Comparison of ENCODE assay signal across 19 cellular contexts in genomic region chr10:101558671-101559595, GRCh38. TPM values are rescaled to one million over a fixed set of nuclear protein-coding genes. Genes with fewer than 3 reads are reported as not detected.
DNase-seq lines count a peak whose midpoint lies in the region; ATAC-seq, FAIRE-seq and TF ChIP-seq lines count a peak whose summit lies in the region.
"Had no signal": no experiment of that assay in that cellular context is flagged by ENCODE, and none has a peak within 500 bp of the region (broad histone marks: within the 10 kb centered on the region; RNA-seq: fewer than 3 reads in every experiment).

No MANE protein-coding gene starts in this region.

- H3K79me2 ChIP-seq in H1 (ENCODE audit: control insufficient read depth in 1 of 2, insufficient read depth in 2 of 2, low read length in 2 of 2), result no peaks in the 10 kb centered on the region

- ATAC-seq in left ventricle myocardium superior, result peak; percentile 9
- no peak for ATAC-seq in right cardiac atrium
- ATAC-seq in stimulated activated effector memory CD8-positive, alpha-beta T cell treated with anti-CD3 and anti-CD28 coated beads, Interleukin-12 subunit alpha, Interleukin-12 subunit beta, amount 100 ng/mL, for 72 hours, result no peak
- no peak for ATAC-seq in GM21515 (IDR thresholded peaks at IDR 0.05; ENCODE audit: unreplicated experiment)
- ATAC-seq in HG03354 (IDR thresholded peaks at IDR 0.05; ENCODE audit: poor library complexity, severe bottlenecking, unreplicated experiment), result no peak
- ATAC-seq: sciatic nerve; stimulated activated naive B cell treated with anti-CD40 and anti-IgM and Interleukin-4, amounts not matched to agents 10 μg/mL and 1 μg/mL and 100 μg/mL, for 72 hours had no signal

- no peak overlapping the region for H3K4me2 ChIP-seq in H1 (ENCODE audit: insufficient read depth in 1 of 2, low read depth in 2 of 2, low read length in 2 of 2)

- no peak overlapping the region for H3K14ac ChIP-seq in H1 (ENCODE audit: insufficient read length)

- no peaks in the 10 kb centered on the region for H3K36me3 Mint-ChIP-seq in stimulated activated effector memory CD8-positive, alpha-beta T cell treated with anti-CD3 and anti-CD28 coated beads, Interleukin-12 subunit alpha, Interleukin-12 subunit beta, amount 100 ng/mL, for 72 hours

- intact Hi-C loops in left ventricle myocardium superior (cut with micrococcal nuclease), result no loop called here
- intact Hi-C loops in right cardiac atrium (cut with DNase I), result no loop called here

- H3K79me1 ChIP-seq in H1 (ENCODE audit: low read depth, low read length), result no peaks in the 10 kb centered on the region

- no peak for FAIRE-seq in H1 (lab: Jason Lieb, UNC)

- H3K23me2 ChIP-seq in H1 (ENCODE audit: low read depth, low read length), result no peaks in the 10 kb centered on the region

- no peaks in the 10 kb centered on the region for H4K20me1 ChIP-seq in H1 (replicated peaks in 1 of 2; ENCODE audit: control insufficient read depth in 1 of 2, insufficient read depth in 2 of 2, low read length in 2 of 2)

- no peak for DNase-seq in left ventricle myocardium superior
- DNase-seq in right cardiac atrium, result no peak
- DNase-seq in NCI-H69 (lab: John Stamatoyannopoulos, UW), result peak; percentile 27
- DNase-seq in H1 (ENCODE audit: low read depth in 1 of 2, low spot score in 2 of 2), result peak in 1 of 2 experiments; percentile 44
- DNase-seq in stimulated activated effector memory CD8-positive, alpha-beta T cell treated with anti-CD3 and anti-CD28 coated beads, Interleukin-12 subunit alpha, Interleukin-12 subunit beta, amount 100 ng/mL, for 72 hours (ENCODE audit: low spot score in 2 of 2), result peak in 1 of 2 donors; percentile 45
- DNase-seq in dedifferentiated amniotic fluid mesenchymal stem cell (ENCODE audit: extremely low spot score), result no peak
- DNase-seq: anterior cingulate cortex; DMS79; effector CD8-positive, alpha-beta T cell; glutamatergic neuron; NCI-H1417; NCI-H2107; NCI-H524; SHP77 treated with DMSO at 0.1 percent for 48 hours; stimulated activated naive B cell treated with anti-CD40 and anti-IgM and Interleukin-4, amounts not matched to agents 10 μg/mL and 1 μg/mL and 100 μg/mL, for 72 hours had no signal

- no peak overlapping the region for H2BK20ac ChIP-seq in H1 (ENCODE audit: low read length)

- H3K4ac ChIP-seq in H1 (replicated peaks; ENCODE audit: insufficient read length, low read depth, low read length), result no peak overlapping the region

- no peak overlapping the region for H2AFZ ChIP-seq in H1 (ENCODE audit: low read length)

- no peak overlapping the region for H3K9ac ChIP-seq in H1 (replicated peaks in 1 of 4; ENCODE audit: extremely low read depth in 1 of 4, low read depth in 3 of 4, low read length in 3 of 4)

- TF ChIP-seq RAD21 in H1 (IDR thresholded peaks at IDR 0.05 in 1 of 2, conservative IDR thresholded peaks at IDR 0.05 in 1 of 2; ENCODE audit: low read depth in 2 of 2, low read length in 2 of 2), result no peak

- H3K4me3 ChIP-seq in right cardiac atrium (ENCODE audit: low read length) (no peak overlapping the region), H1 (ENCODE audit: extremely low read depth in 1 of 4, insufficient read depth in 2 of 4, low read depth in 3 of 4, low read length in 4 of 4) (no peak overlapping the region)
- H3K4me3 ChIP-seq: tibial nerve had no signal

- H2BK12ac ChIP-seq in H1 (ENCODE audit: low read depth, low read length), result peak overlapping the region; percentile 39; the same call in 1 of the 2 replicates

- H3K9me3 Mint-ChIP-seq in stimulated activated effector memory CD8-positive, alpha-beta T cell treated with anti-CD3 and anti-CD28 coated beads, Interleukin-12 subunit alpha, Interleukin-12 subunit beta, amount 100 ng/mL, for 72 hours, result no peaks in the 10 kb centered on the region
- H3K9me3 Mint-ChIP-seq: stimulated activated naive B cell treated with anti-CD40 and anti-IgM and Interleukin-4, amounts not matched to agents 10 μg/mL and 1 μg/mL and 100 μg/mL, for 72 hours had no signal

- TF ChIP-seq CTCF in H1 (IDR thresholded peaks at IDR 0.05; ENCODE audit: control extremely low read depth in 1 of 3, insufficient read depth in 1 of 3, low read depth in 1 of 3, low read length in 3 of 3), result no peak

- peak overlapping the region; percentile 81 for H3K27ac Mint-ChIP-seq in stimulated activated effector memory CD8-positive, alpha-beta T cell treated with anti-CD3 and anti-CD28 coated beads, Interleukin-12 subunit alpha, Interleukin-12 subunit beta, amount 100 ng/mL, for 72 hours
- H3K27ac Mint-ChIP-seq: stimulated activated naive B cell treated with anti-CD40 and anti-IgM and Interleukin-4, amounts not matched to agents 10 μg/mL and 1 μg/mL and 100 μg/mL, for 72 hours had no signal

- H3K9me3 ChIP-seq in right cardiac atrium (ENCODE audit: control insufficient read depth, low read length) (no peaks in the 10 kb centered on the region), H1 (ENCODE audit: insufficient read depth in 2 of 2, low read depth in 1 of 2, low read length in 1 of 2) (no peaks in the 10 kb centered on the region)
- H3K9me3 ChIP-seq: tibial nerve had no signal

- H3K27ac ChIP-seq in right cardiac atrium (ENCODE audit: low read length), result no peak overlapping the region
- no peak overlapping the region for H3K27ac ChIP-seq in H1 (ENCODE audit: low read depth, low read length)
- H3K27ac ChIP-seq: tibial nerve had no signal

- CTCF ChIA-PET in H1 (lab: Charles Lee; ENCODE audit: partially characterized antibody), result interaction anchor here (0.6 to 8.5 kb wide), 12 partner anchors 11 to 357 kb away, joined by 3 to 65 read pairs (median 5); no protein-coding TSS in a partner anchor

- 70% methylated on average over 18 of the region's 18 CpGs for WGBS in right cardiac atrium
- WGBS in H1 (ENCODE audit: extremely low coverage in 1 of 2, insufficient coverage in 1 of 2, insufficient read length in 1 of 2, insufficient replicate concordance in 2 of 2, low coverage in 1 of 2, low lambda C conversion rate in 2 of 2, missing lambda C conversion rate in 1 of 2), 2 experiments, result 91% methylated on average over 18 of the region's 18 CpGs; no CpG with 5 or more reads in 1 of the 2 experiments

- no peak overlapping the region for H2BK15ac ChIP-seq in H1 (ENCODE audit: low read length)

- H3K4me1 ChIP-seq in right cardiac atrium (ENCODE audit: control insufficient read depth, insufficient read depth, low read length), result no peaks in the 10 kb centered on the region
- peaks cover 0 to 2% (median 0%) of the 10 kb centered on the region in 4 experiments; a peak in 2 of 7 replicates for H3K4me1 ChIP-seq in H1 (replicated peaks in 1 of 4; ENCODE audit: control insufficient read depth in 3 of 4, insufficient read depth in 4 of 4, low read length in 3 of 4)
- H3K4me1 ChIP-seq: tibial nerve had no signal

- no peaks in the 10 kb centered on the region for H3K27me3 ChIP-seq in right cardiac atrium (ENCODE audit: control insufficient read depth, insufficient read depth)
- no peaks in the 10 kb centered on the region for H3K27me3 ChIP-seq in H1 (replicated peaks in 1 of 4; ENCODE audit: control insufficient read depth in 3 of 4, extremely low read depth in 1 of 4, insufficient read depth in 3 of 4, low read length in 3 of 4)

- no peak overlapping the region for H3K23ac ChIP-seq in H1 (ENCODE audit: insufficient read length)

- POLR2A ChIA-PET in H1 (lab: Charles Lee; ENCODE audit: partially characterized antibody), result interaction anchor here (1.1 to 2.0 kb wide), 2 partner anchors 14 to 92 kb away, joined by 3 to 6 read pairs; no protein-coding TSS in a partner anchor

- H2AK5ac ChIP-seq in H1 (ENCODE audit: low read depth, low read length), result no peak overlapping the region

- no peak for TF ChIP-seq EP300 in H1 (IDR thresholded peaks at IDR 0.05; ENCODE audit: borderline replicate concordance in 1 of 2, low read depth in 2 of 2, low read length in 2 of 2)

- peak overlapping the region; percentile 52; the same call in 1 of the 2 replicates for H4K8ac ChIP-seq in H1 (ENCODE audit: extremely low read depth, insufficient read depth, low read length)

- peak overlapping the region; percentile 26 for H4K91ac ChIP-seq in H1 (replicated peaks; ENCODE audit: insufficient read length, low read length)

- H3K4me3 Mint-ChIP-seq in stimulated activated effector memory CD8-positive, alpha-beta T cell treated with anti-CD3 and anti-CD28 coated beads, Interleukin-12 subunit alpha, Interleukin-12 subunit beta, amount 100 ng/mL, for 72 hours, result no peak overlapping the region
- H3K4me3 Mint-ChIP-seq: stimulated activated naive B cell treated with anti-CD40 and anti-IgM and Interleukin-4, amounts not matched to agents 10 μg/mL and 1 μg/mL and 100 μg/mL, for 72 hours had no signal

- TF ChIP-seq POLR2A in H1 (IDR thresholded peaks at IDR 0.05; ENCODE audit: control extremely low read depth in 1 of 2, low read depth in 2 of 2, low read length in 2 of 2), result no peak

- no peak overlapping the region for H2BK5ac ChIP-seq in H1 (ENCODE audit: low read depth, low read length)

- no peaks in the 10 kb centered on the region for H3K36me3 ChIP-seq in H1 (ENCODE audit: control insufficient read depth in 2 of 4, insufficient read depth in 4 of 4, low read length in 3 of 4)

- peak overlapping the region; percentile 60; the same call in 1 of the 2 replicates for H3K18ac ChIP-seq in H1 (ENCODE audit: extremely low read depth, low read length)

- H3K4me1 Mint-ChIP-seq in stimulated activated effector memory CD8-positive, alpha-beta T cell treated with anti-CD3 and anti-CD28 coated beads, Interleukin-12 subunit alpha, Interleukin-12 subunit beta, amount 100 ng/mL, for 72 hours, result peaks cover 35% of the 10 kb centered on the region

- H2BK120ac ChIP-seq in H1 (replicated peaks; ENCODE audit: low read depth, low read length), result no peak overlapping the region

- H4K5ac ChIP-seq in H1 (ENCODE audit: insufficient read length, low read depth, low read length), result no peak overlapping the region

- no peak overlapping the region for H3K56ac ChIP-seq in H1 (replicated peaks; ENCODE audit: insufficient read length, low read depth, low read length)

RNA-seq across cellular contexts. Expression of gene POLL, which starts 29.1 kb away (rescaled TPM):
- 20.1 TPM for total RNA-seq in left ventricle myocardium superior
- 10 to 100 TPM; 13.9 to 27.4 (median 19.9) TPM for total RNA-seq in right cardiac atrium
- polyA plus RNA-seq in right cardiac atrium, result 15.3 TPM
- 26.1 and 26.8 TPM in 2 replicates for total RNA-seq in H1 (2021; fragmentation: NEBNext Ultra II Directional; extraction: Animal tissue kit (Norgen Biotek cat#: 25700))
- polyA plus RNA-seq in H1 (2011; rRNA removed), result 45.9 and 69.5 TPM in 2 replicates
- 40.2 TPM for polyA plus RNA-seq in H1 (2011; cell fraction: cytosol; rRNA removed)
- 78.2 TPM for polyA plus RNA-seq in H1 (2011; cell fraction: nucleus; rRNA removed)
- 22.9 to 29.5 TPM (median 25.5 TPM) in 4 replicates for polyA plus RNA-seq in H1 (2012, experiment 1 of 2)
- polyA plus RNA-seq in H1 (2012, experiment 2 of 2), result 21.8 TPM
- polyA plus RNA-seq in H1 (2013, experiment 1 of 2), result 16.7 TPM
- polyA plus RNA-seq in H1 (2013, experiment 2 of 2), result 14.7 TPM
- polyA minus RNA-seq in H1 (2011; rRNA and poly(A)+ RNA removed), result 41.7 and 64.6 TPM in 2 replicates
- polyA minus RNA-seq in H1 (2011; cell fraction: cytosol; rRNA and poly(A)+ RNA removed), result 26.7 TPM
- polyA minus RNA-seq in H1 (2011; cell fraction: nucleus; rRNA and poly(A)+ RNA removed), result 46.5 TPM

RNA-seq across cellular contexts. Expression of gene DPCD, which starts 29.2 kb away (rescaled TPM):
- total RNA-seq in left ventricle myocardium superior (21.9 TPM), right cardiac atrium (10 to 100 TPM; 15.6 to 20.9 (median 18.9) TPM)
- polyA plus RNA-seq in right cardiac atrium (29.8 TPM), H1 (2011; rRNA removed) (25.2 and 31.4 TPM in 2 replicates)
- 18.8 and 21.2 TPM in 2 replicates for total RNA-seq in H1 (2021; fragmentation: NEBNext Ultra II Directional; extraction: Animal tissue kit (Norgen Biotek cat#: 25700))
- 46.4 TPM for polyA plus RNA-seq in H1 (2011; cell fraction: cytosol; rRNA removed)
- polyA plus RNA-seq in H1 (2011; cell fraction: nucleus; rRNA removed), result 19.5 TPM
- polyA plus RNA-seq in H1 (2012, experiment 1 of 2), result 31.3 to 40.4 TPM (median 36.3 TPM) in 4 replicates
- 12.0 TPM for polyA plus RNA-seq in H1 (2012, experiment 2 of 2)
- polyA plus RNA-seq in H1 (2013, experiment 1 of 2), result 23.2 TPM
- polyA plus RNA-seq in H1 (2013, experiment 2 of 2), result 25.8 TPM
- polyA minus RNA-seq in H1 (2011; rRNA and poly(A)+ RNA removed), result 10.9 and 16.1 TPM in 2 replicates
- polyA minus RNA-seq in H1 (2011; cell fraction: cytosol; rRNA and poly(A)+ RNA removed), result 4.7 TPM
- 6.5 TPM for polyA minus RNA-seq in H1 (2011; cell fraction: nucleus; rRNA and poly(A)+ RNA removed)
